Comparison of ENCODE assay signal across 1 cellular context in the genomic region with DNA sequence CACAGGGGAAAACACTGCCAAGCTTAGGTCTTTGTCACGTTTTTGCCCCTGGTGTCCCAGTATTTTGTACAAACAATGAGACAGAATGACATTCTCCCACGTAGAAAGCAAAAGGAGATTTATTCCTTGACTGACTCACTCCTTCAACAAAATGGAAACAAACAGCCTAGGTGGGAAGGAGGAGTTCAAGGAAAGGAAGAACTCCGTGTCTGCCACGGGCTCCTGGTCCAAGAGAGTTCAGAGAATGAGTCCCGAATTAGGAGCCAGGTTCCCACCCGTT.
TF ChIP-seq lines count a peak whose summit lies in the region.

No MANE protein-coding gene starts in this region.

TF ChIP-seq in HepG2, 621 proteins besides CTCF, POLR2A, EP300 and RAD21:
- TF ChIP-seq ZNF784 (CRISPR knock-in tag; IDR thresholded peaks at IDR 0.05; ENCODE audit: borderline replicate concordance) (no peak), MNT (IDR thresholded peaks at IDR 0.05) (no peak), RBFOX2 (IDR thresholded peaks at IDR 0.05; ENCODE audit: low read depth, low read length) (no peak), KLF15 (CRISPR knock-in tag; IDR thresholded peaks at IDR 0.05; ENCODE audit: borderline replicate concordance) (no peak), NCOA2 (CRISPR knock-in tag; IDR thresholded peaks at IDR 0.05) (no peak), ZNF432 (CRISPR knock-in tag; IDR thresholded peaks at IDR 0.05; ENCODE audit: borderline replicate concordance) (no peak), ZNF10 (CRISPR knock-in tag; IDR thresholded peaks at IDR 0.05; ENCODE audit: borderline replicate concordance, low read depth) (no peak), CENPT (CRISPR knock-in tag; IDR thresholded peaks at IDR 0.05; ENCODE audit: low read depth) (no peak), ZNF567 (CRISPR knock-in tag; IDR thresholded peaks at IDR 0.05; ENCODE audit: borderline replicate concordance) (no peak), E2F5 (CRISPR knock-in tag; conservative IDR thresholded peaks at IDR 0.05) (no peak), ZNF782 (CRISPR knock-in tag; IDR thresholded peaks at IDR 0.05; ENCODE audit: borderline replicate concordance) (no peak), FLYWCH1 (CRISPR knock-in tag; IDR thresholded peaks at IDR 0.05) (no peak), ZNF615 (CRISPR knock-in tag; IDR thresholded peaks at IDR 0.05; ENCODE audit: borderline replicate concordance) (no peak)
- TF ChIP-seq, protein P1, sequence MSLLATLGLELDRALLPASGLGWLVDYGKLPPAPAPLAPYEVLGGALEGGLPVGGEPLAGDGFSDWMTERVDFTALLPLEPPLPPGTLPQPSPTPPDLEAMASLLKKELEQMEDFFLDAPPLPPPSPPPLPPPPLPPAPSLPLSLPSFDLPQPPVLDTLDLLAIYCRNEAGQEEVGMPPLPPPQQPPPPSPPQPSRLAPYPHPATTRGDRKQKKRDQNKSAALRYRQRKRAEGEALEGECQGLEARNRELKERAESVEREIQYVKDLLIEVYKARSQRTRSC (CRISPR knock-in tag; IDR thresholded peaks at IDR 0.05; ENCODE audit: low read depth): no peak
- TF ChIP-seq, protein P2, sequence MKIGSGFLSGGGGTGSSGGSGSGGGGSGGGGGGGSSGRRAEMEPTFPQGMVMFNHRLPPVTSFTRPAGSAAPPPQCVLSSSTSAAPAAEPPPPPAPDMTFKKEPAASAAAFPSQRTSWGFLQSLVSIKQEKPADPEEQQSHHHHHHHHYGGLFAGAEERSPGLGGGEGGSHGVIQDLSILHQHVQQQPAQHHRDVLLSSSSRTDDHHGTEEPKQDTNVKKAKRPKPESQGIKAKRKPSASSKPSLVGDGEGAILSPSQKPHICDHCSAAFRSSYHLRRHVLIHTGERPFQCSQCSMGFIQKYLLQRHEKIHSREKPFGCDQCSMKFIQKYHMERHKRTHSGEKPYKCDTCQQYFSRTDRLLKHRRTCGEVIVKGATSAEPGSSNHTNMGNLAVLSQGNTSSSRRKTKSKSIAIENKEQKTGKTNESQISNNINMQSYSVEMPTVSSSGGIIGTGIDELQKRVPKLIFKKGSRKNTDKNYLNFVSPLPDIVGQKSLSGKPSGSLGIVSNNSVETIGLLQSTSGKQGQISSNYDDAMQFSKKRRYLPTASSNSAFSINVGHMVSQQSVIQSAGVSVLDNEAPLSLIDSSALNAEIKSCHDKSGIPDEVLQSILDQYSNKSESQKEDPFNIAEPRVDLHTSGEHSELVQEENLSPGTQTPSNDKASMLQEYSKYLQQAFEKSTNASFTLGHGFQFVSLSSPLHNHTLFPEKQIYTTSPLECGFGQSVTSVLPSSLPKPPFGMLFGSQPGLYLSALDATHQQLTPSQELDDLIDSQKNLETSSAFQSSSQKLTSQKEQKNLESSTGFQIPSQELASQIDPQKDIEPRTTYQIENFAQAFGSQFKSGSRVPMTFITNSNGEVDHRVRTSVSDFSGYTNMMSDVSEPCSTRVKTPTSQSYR (CRISPR knock-in tag; IDR thresholded peaks at IDR 0.05; ENCODE audit: borderline replicate concordance): no peak
